8 cellular contexts compared by ENCODE assay signal in genomic region chr1:45543599-45544417, GRCh38. TPM values are rescaled to one million over a fixed set of nuclear protein-coding genes. Genes with fewer than 3 reads are reported as not detected.
DNase-seq lines count a peak whose midpoint lies in the region; ATAC-seq, FAIRE-seq and TF ChIP-seq lines count a peak whose summit lies in the region.

No MANE protein-coding gene starts in this region.

- H3K9me3 ChIP-seq in Loucy (ENCODE audit: insufficient read depth, low read depth, low read length) (no peaks in the 10 kb centered on the region), skeletal muscle tissue (ENCODE audit: control insufficient read depth in 3 of 3, low read length in 3 of 3) (no peaks in the 10 kb centered on the region)

- no peak for TF ChIP-seq CTCF in Loucy (conservative IDR thresholded peaks at IDR 0.05; ENCODE audit: low read length)

- H3K27ac ChIP-seq in skeletal muscle tissue (ENCODE audit: low read depth, low read length), result peak overlapping the region; percentile 44

- TF ChIP-seq POLR2A in GM12891 (IDR thresholded peaks at IDR 0.05; ENCODE audit: low read depth, low read length), result 0 out of 2 replicates have a peak, but pooled peaks have one; percentile 39

- no peaks in the 10 kb centered on the region for H3K9me2 ChIP-seq in Loucy (replicated peaks; ENCODE audit: low read depth, low read length)

- FAIRE-seq in GM12891 (lab: Jason Lieb, UNC), result peak; percentile 94

- H3K9ac ChIP-seq in Loucy (ENCODE audit: low read depth, low read length, poor library complexity, severe bottlenecking) (peak overlapping the region; percentile 74), skeletal muscle tissue (ENCODE audit: low read depth in 1 of 3, low read length in 3 of 3) (peak overlapping the region in 1 of 3 donors; percentile 21)

- H3K27me3 ChIP-seq in Loucy (ENCODE audit: insufficient read depth, low read length, poor library complexity, severe bottlenecking), result no peaks in the 10 kb centered on the region
- H3K27me3 ChIP-seq in skeletal muscle tissue (ENCODE audit: control insufficient read depth in 3 of 3, insufficient read depth in 3 of 3, low read length in 3 of 3), result peaks cover 0 to 3% (median 0%) of the 10 kb centered on the region in 3 donors

- H3K4me3 ChIP-seq in Loucy (ENCODE audit: low read length, poor library complexity, severe bottlenecking) (peak overlapping the region; percentile 61), skeletal muscle tissue (ENCODE audit: low read length in 3 of 3) (no peak overlapping the region)

- no peaks in the 10 kb centered on the region for H3K79me2 ChIP-seq in Loucy (ENCODE audit: insufficient read depth, low read length)

- ATAC-seq in HG03280 (IDR thresholded peaks at IDR 0.05; ENCODE audit: unreplicated experiment), result no peak

- no peaks in the 10 kb centered on the region for H4K20me1 ChIP-seq in Loucy (ENCODE audit: insufficient read depth, low read length, poor library complexity, severe bottlenecking)

- H3K36me3 ChIP-seq in Loucy (ENCODE audit: insufficient read depth, low read length) (no peaks in the 10 kb centered on the region), skeletal muscle tissue (ENCODE audit: control insufficient read depth in 3 of 3, insufficient read depth in 3 of 3, low read length in 3 of 3) (no peaks in the 10 kb centered on the region)

- peaks cover 42% of the 10 kb centered on the region for H3K4me1 ChIP-seq in Loucy (ENCODE audit: insufficient read depth, low read length, poor library complexity, severe bottlenecking)
- H3K4me1 ChIP-seq in skeletal muscle tissue (ENCODE audit: control insufficient read depth in 3 of 3, insufficient read depth in 3 of 3, low read length in 3 of 3), result peaks cover 0 to 3% (median 2%) of the 10 kb centered on the region in 3 donors

- no peak overlapping the region for H2AFZ ChIP-seq in Loucy (ENCODE audit: low read length)

- peak overlapping the region; percentile 91 for H3K4me2 ChIP-seq in Loucy (ENCODE audit: low read depth, low read length, poor library complexity, severe bottlenecking)

- peaks cover 8% of the 10 kb centered on the region; the same call in 1 of the 2 replicates for H3F3A ChIP-seq in Loucy (ENCODE audit: low read depth)

- DNase-seq in GM12891 (ENCODE audit: insufficient read length, low spot score), result no peak
- DNase-seq in activated CD8-positive, alpha-beta memory T cell treated with anti-CD3 and anti-CD28 coated beads for 24 hours, result peak; percentile 79
- peak; percentile 67 for DNase-seq in germinal center (ENCODE audit: low spot score)
- DNase-seq in DMS79 treated with DMSO at 0.1 percent for 48 hours (lab: John Stamatoyannopoulos, UW), result no peak
- no peak for DNase-seq in NCI-H2171 treated with DMSO at 0.1 percent for 48 hours (lab: John Stamatoyannopoulos, UW)

TF ChIP-seq in GM12891, 5 proteins besides CTCF, POLR2A, EP300 and RAD21:
- no peak for TF ChIP-seq TAF1 (IDR thresholded peaks at IDR 0.05; ENCODE audit: low read depth, low read length)
- TF ChIP-seq PAX5 (IDR thresholded peaks at IDR 0.05; ENCODE audit: insufficient read depth, low read length, severe bottlenecking), result peak; percentile 73
- TF ChIP-seq POU2F2 (IDR thresholded peaks at IDR 0.05; ENCODE audit: low read depth, low read length), result peak; percentile 69; the same call in 1 of the 2 replicates
- TF ChIP-seq POLR2AphosphoS5 (IDR thresholded peaks at IDR 0.05; ENCODE audit: low read depth, low read length), result no peak
- peak; percentile 84 for TF ChIP-seq SPI1 (IDR thresholded peaks at IDR 0.05; ENCODE audit: low read depth, low read length)

RNA-seq across cellular contexts. Expression of gene AKR1A1, which starts 6.8 kb away (rescaled TPM):
- 305 TPM for polyA plus RNA-seq in GM12891 (2012; ENCODE audit: low read depth, missing spikeins)
- 93.9 TPM for total RNA-seq in skeletal muscle tissue

RNA-seq across cellular contexts. Expression of gene PRDX1, which starts 22.1 kb away (rescaled TPM):
- 679 TPM for polyA plus RNA-seq in GM12891 (2012; ENCODE audit: low read depth, missing spikeins)
- total RNA-seq in skeletal muscle tissue, result 213 TPM

RNA-seq across cellular contexts. Expression of gene NASP, which starts 40.0 kb away (rescaled TPM):
- 131 TPM for polyA plus RNA-seq in GM12891 (2012; ENCODE audit: low read depth, missing spikeins)
- total RNA-seq in skeletal muscle tissue, result 36.5 TPM

RNA-seq across cellular contexts. Expression of gene MMACHC, which starts 43.7 kb away (rescaled TPM):
- 4.4 TPM for polyA plus RNA-seq in GM12891 (2012; ENCODE audit: low read depth, missing spikeins)
- total RNA-seq in skeletal muscle tissue, result 2.1 TPM

RNA-seq across cellular contexts. Expression of gene CCDC163, which starts 43.9 kb away (rescaled TPM):
- 1.2 TPM for polyA plus RNA-seq in GM12891 (2012; ENCODE audit: low read depth, missing spikeins)
- not detected for total RNA-seq in skeletal muscle tissue

Comparison
In these comparisons a context has a peak if more than half of its experiments do, and no peak if none do; other contexts are left out.
1. DNase-seq: peak in activated CD8-positive, alpha-beta memory T cell treated with anti-CD3 and anti-CD28 coated beads for 24 hours (single experiment) and germinal center (single experiment); none in GM12891 (single experiment), DMS79 treated with DMSO at 0.1 percent for 48 hours (single experiment) and NCI-H2171 treated with DMSO at 0.1 percent for 48 hours (single experiment).